Comparison of ENCODE assay signal across 8 cellular contexts in the genomic region with DNA sequence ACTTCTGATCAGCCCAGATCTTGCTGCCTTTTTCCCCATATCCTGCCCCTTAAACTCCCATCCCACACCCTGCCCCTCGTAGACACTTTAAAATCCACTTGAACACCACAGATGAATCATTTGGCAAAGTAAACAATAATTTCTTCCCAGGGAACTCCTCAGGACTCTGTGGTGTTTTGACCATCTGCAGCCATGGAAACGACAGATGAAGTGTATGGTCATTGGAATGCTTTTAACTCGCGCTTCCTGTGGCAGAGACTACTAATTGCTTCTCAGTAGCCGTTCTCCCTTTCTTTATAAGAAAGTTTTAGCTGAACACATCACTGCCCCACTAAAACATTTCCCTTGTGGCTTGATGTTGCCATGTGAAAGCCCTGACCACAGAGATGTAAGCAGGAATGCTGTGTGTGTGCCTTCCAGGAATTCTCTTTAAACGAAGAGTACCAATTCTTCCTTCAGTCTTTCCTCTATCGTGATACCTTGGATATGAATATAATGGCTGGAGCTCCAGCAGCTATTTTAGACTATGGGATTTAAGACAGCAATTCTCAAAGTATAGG.
DNase-seq lines count a peak whose midpoint lies in the region; ATAC-seq and TF ChIP-seq lines count a peak whose summit lies in the region.

No MANE protein-coding gene starts in this region.

- H3K27me3 ChIP-seq in lower lobe of right lung (ENCODE audit: low read depth) = no peaks in the 10 kb centered on the region

- POLR2A ChIA-PET in GM10248 (lab: Yijun Ruan, JAX) = no interaction called here

- no peaks in the 10 kb centered on the region for H3K4me1 Mint-ChIP-seq in activated naive CD4-positive, alpha-beta T cell treated with anti-CD3 and anti-CD28 coated beads, Interleukin-2, amount 10 ng/mL, durations not matched to agents 7 days and 5 days

- no peak overlapping the region for H3K4me3 Mint-ChIP-seq in activated naive CD4-positive, alpha-beta T cell treated with anti-CD3 and anti-CD28 coated beads, Interleukin-2, amount 10 ng/mL, durations not matched to agents 7 days and 5 days

- H3K4me3 ChIP-seq in lower lobe of right lung = no peak overlapping the region

- H3K36me3 Mint-ChIP-seq in activated naive CD4-positive, alpha-beta T cell treated with anti-CD3 and anti-CD28 coated beads, Interleukin-2, amount 10 ng/mL, durations not matched to agents 7 days and 5 days = no peaks in the 10 kb centered on the region

- CTCF ChIA-PET in GM10248 (lab: Yijun Ruan, JAX) = no interaction called here
- CTCF ChIA-PET in activated naive CD4-positive, alpha-beta T cell treated with anti-CD3 and anti-CD28 coated beads, Interleukin-2, amount 10 ng/mL, durations not matched to agents 7 days and 5 days (lab: Charles Lee) = no interaction called here

- no peaks in the 10 kb centered on the region for H3K36me3 ChIP-seq in lower lobe of right lung

- no peak overlapping the region for H3K27ac Mint-ChIP-seq in activated naive CD4-positive, alpha-beta T cell treated with anti-CD3 and anti-CD28 coated beads, Interleukin-2, amount 10 ng/mL, durations not matched to agents 7 days and 5 days

- intact Hi-C loops in lower lobe of right lung (cut with DNase I) = no loop called here

- H3K4me1 ChIP-seq in lower lobe of right lung = peaks cover 23% of the 10 kb centered on the region

- H3K9me3 ChIP-seq in lower lobe of right lung = no peaks in the 10 kb centered on the region

- peak overlapping the region; percentile 78 for H3K27ac ChIP-seq in lower lobe of right lung

- DNase-seq in AG08395 (ENCODE audit: low spot score) = peak; percentile 95
- peak; percentile 100 for DNase-seq in M059J (ENCODE audit: low read depth)
- peak; percentile 25 for DNase-seq in cerebellar cortex (ENCODE audit: low spot score)
- no peak for DNase-seq in lower lobe of right lung
- DNase-seq in GM10248 (ENCODE audit: extremely low spot score) = no peak
- DNase-seq in activated naive CD4-positive, alpha-beta T cell treated with anti-CD3 and anti-CD28 coated beads, Interleukin-2, amount 10 ng/mL, durations not matched to agents 7 days and 5 days = no peak
- DNase-seq in activated CD4-positive, alpha-beta T cell treated with anti-CD3 and anti-CD28 coated beads for 4 hours = no peak

- peak; percentile 94 to 97 for ATAC-seq in lower lobe of right lung
- no peak for ATAC-seq in HG03097 (IDR thresholded peaks at IDR 0.05; ENCODE audit: low FRiP score, unreplicated experiment)

- peaks cover 8% of the 10 kb centered on the region for H3K27me3 Mint-ChIP-seq in activated naive CD4-positive, alpha-beta T cell treated with anti-CD3 and anti-CD28 coated beads, Interleukin-2, amount 10 ng/mL, durations not matched to agents 7 days and 5 days

- TF ChIP-seq CTCF in lower lobe of right lung (IDR thresholded peaks at IDR 0.05) (no peak), GM10248 (IDR thresholded peaks at IDR 0.05; ENCODE audit: control extremely low read depth, extremely low read depth, low read depth, missing control alignments) (no peak)

- no peaks in the 10 kb centered on the region for H3K9me3 Mint-ChIP-seq in activated naive CD4-positive, alpha-beta T cell treated with anti-CD3 and anti-CD28 coated beads, Interleukin-2, amount 10 ng/mL, durations not matched to agents 7 days and 5 days

Comparison
In these comparisons a context has a peak if more than half of its experiments do, and no peak if none do; other contexts are left out.
1. DNase-seq: peak in AG08395 (single experiment), M059J (single experiment) and cerebellar cortex (single experiment); none in lower lobe of right lung (single experiment), GM10248 (single experiment), activated naive CD4-positive, alpha-beta T cell treated with anti-CD3 and anti-CD28 coated beads, Interleukin-2, amount 10 ng/mL, durations not matched to agents 7 days and 5 days (single experiment) and activated CD4-positive, alpha-beta T cell treated with anti-CD3 and anti-CD28 coated beads for 4 hours (0 of 2).